Comparison of ENCODE assay signal across 22 cellular contexts in the genomic region with DNA sequence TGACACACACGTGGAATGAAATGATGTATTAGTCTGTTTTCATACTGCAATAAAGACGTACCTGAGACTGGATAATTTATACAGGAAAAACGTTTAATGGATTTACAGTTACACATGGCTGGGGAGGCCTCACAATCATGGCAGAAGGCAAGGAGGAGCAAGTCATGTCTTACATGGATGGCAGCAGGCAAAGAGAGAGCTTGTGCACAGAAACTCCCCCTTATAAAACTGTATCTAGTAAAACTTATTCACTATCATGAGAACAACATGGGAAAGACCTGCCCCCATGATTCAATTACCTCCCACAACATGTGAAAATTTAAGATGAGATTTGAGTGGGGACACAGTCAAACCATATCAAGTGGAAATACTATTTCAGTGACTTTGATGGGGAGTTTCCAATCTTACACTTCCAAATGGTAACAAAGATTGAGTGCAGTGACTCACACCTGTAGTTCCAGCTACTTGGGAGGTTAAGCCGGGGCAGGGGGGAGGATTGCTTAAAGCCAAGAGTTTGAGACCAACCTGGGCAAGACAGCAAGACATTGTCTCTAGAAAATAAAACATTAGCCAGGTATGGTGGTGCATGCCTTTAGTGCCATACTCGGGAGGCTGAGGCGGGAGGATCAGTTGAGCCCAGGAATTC. TPM values are rescaled to one million over a fixed set of nuclear protein-coding genes. Genes with fewer than 3 reads are reported as not detected.
A peak's percentile ranks its signal among the peaks of the same experiment; 100 is the strongest.
DNase-seq lines count a peak whose midpoint lies in the region; ATAC-seq and TF ChIP-seq lines count a peak whose summit lies in the region.
"Had no signal": no experiment of that assay in that cellular context is flagged by ENCODE, and none has a peak within 500 bp of the region (broad histone marks: within the 10 kb centered on the region; RNA-seq: fewer than 3 reads in every experiment).

No MANE protein-coding gene starts in this region.

- POLR2A ChIA-PET in activated CD4-positive, alpha-beta memory T cell treated with anti-CD3 and anti-CD28 coated beads for 36 hours (lab: Charles Lee), result no interaction called here
- POLR2A ChIA-PET in activated CD4-positive, alpha-beta memory T cell treated with anti-CD3 and anti-CD28 coated beads, Interleukin-2, amount 10 ng/mL, durations not matched to agents 7 days and 5 days (lab: Charles Lee), result no interaction called here

- DNase-seq in activated CD4-positive, alpha-beta memory T cell treated with anti-CD3 and anti-CD28 coated beads for 36 hours, result no peak
- DNase-seq in activated CD4-positive, alpha-beta memory T cell treated with anti-CD3 and anti-CD28 coated beads, Interleukin-2, amount 10 ng/mL, durations not matched to agents 7 days and 5 days, result no peak
- DNase-seq in stimulated activated naive CD8-positive, alpha-beta T cell treated with anti-CD3 and anti-CD28 coated beads, Interleukin-15, Interleukin-2, amounts not matched to agents 100 U/mL and 50 U/mL, for 24 hours, result no peak
- no peak for DNase-seq in stimulated activated naive CD8-positive, alpha-beta T cell treated with anti-CD3 and anti-CD28 coated beads, Interleukin-15, amount 100 ng/mL, for 72 hours
- peak; percentile 18 for DNase-seq in ecto neural progenitor cell (ENCODE audit: low spot score)
- DNase-seq in osteocyte (ENCODE audit: extremely low spot score, unreplicated experiment), result no peak
- DNase-seq: AML-193, C1 segment of cervical spinal cord, GDM1, IMR-90, NCI-H1105, NCI-H146, NCI-H226, NCI-H748 treated with DMSO at 0.1 percent for 48 hours, PC-9, RPMI8226 had no signal

- no peaks in the 10 kb centered on the region for H3K27me3 Mint-ChIP-seq in activated CD4-positive, alpha-beta memory T cell treated with anti-CD3 and anti-CD28 coated beads for 36 hours
- peaks cover 20% of the 10 kb centered on the region for H3K27me3 Mint-ChIP-seq in activated CD4-positive, alpha-beta memory T cell treated with anti-CD3 and anti-CD28 coated beads, Interleukin-2, amount 10 ng/mL, durations not matched to agents 7 days and 5 days
- H3K27me3 Mint-ChIP-seq in stimulated activated naive CD8-positive, alpha-beta T cell treated with anti-CD3 and anti-CD28 coated beads, Interleukin-15, amount 100 ng/mL, for 72 hours, result no peaks in the 10 kb centered on the region
- no peaks in the 10 kb centered on the region for H3K27me3 Mint-ChIP-seq in osteocyte (ENCODE audit: unreplicated experiment)

- no peak for TF ChIP-seq CTCF in osteocyte (IDR thresholded peaks at IDR 0.05)

- ATAC-seq in stimulated activated naive CD8-positive, alpha-beta T cell treated with anti-CD3 and anti-CD28 coated beads, Interleukin-15, Interleukin-2, amounts not matched to agents 100 U/mL and 50 U/mL, for 24 hours, result peak; percentile 47
- ATAC-seq in stimulated activated naive CD8-positive, alpha-beta T cell treated with anti-CD3 and anti-CD28 coated beads, Interleukin-15, amount 100 ng/mL, for 72 hours, result no peak
- no peak for ATAC-seq in GM19467 (IDR thresholded peaks at IDR 0.05; ENCODE audit: unreplicated experiment)
- ATAC-seq: HCT116 had no signal

- CTCF ChIA-PET in activated CD4-positive, alpha-beta memory T cell treated with anti-CD3 and anti-CD28 coated beads for 36 hours (lab: Charles Lee), result no interaction called here
- CTCF ChIA-PET in activated CD4-positive, alpha-beta memory T cell treated with anti-CD3 and anti-CD28 coated beads, Interleukin-2, amount 10 ng/mL, durations not matched to agents 7 days and 5 days (lab: Charles Lee), result interaction anchor here (0.9 to 1.4 kb wide), 3 partner anchors 21 to 33 kb away, joined by 3 to 4 read pairs (median 3); no protein-coding TSS in a partner anchor

- peaks cover 2% of the 10 kb centered on the region for H3K4me1 ChIP-seq in thymus (ENCODE audit: control insufficient read depth, insufficient read depth, low read length)

- H3K9me3 ChIP-seq in thymus (ENCODE audit: control insufficient read depth), result no peaks in the 10 kb centered on the region

- no peak overlapping the region for H3K4me3 Mint-ChIP-seq in activated CD4-positive, alpha-beta memory T cell treated with anti-CD3 and anti-CD28 coated beads for 36 hours
- no peak overlapping the region for H3K4me3 Mint-ChIP-seq in activated CD4-positive, alpha-beta memory T cell treated with anti-CD3 and anti-CD28 coated beads, Interleukin-2, amount 10 ng/mL, durations not matched to agents 7 days and 5 days
- no peak overlapping the region for H3K4me3 Mint-ChIP-seq in stimulated activated naive CD8-positive, alpha-beta T cell treated with anti-CD3 and anti-CD28 coated beads, Interleukin-15, amount 100 ng/mL, for 72 hours
- no peak overlapping the region for H3K4me3 Mint-ChIP-seq in osteocyte (ENCODE audit: unreplicated experiment)

- no peaks in the 10 kb centered on the region for H3K27me3 ChIP-seq in thymus (ENCODE audit: control insufficient read depth, insufficient read depth)

- H3K27ac Mint-ChIP-seq in activated CD4-positive, alpha-beta memory T cell treated with anti-CD3 and anti-CD28 coated beads for 36 hours, result peak overlapping the region; percentile 36
- no peak overlapping the region for H3K27ac Mint-ChIP-seq in activated CD4-positive, alpha-beta memory T cell treated with anti-CD3 and anti-CD28 coated beads, Interleukin-2, amount 10 ng/mL, durations not matched to agents 7 days and 5 days
- no peak overlapping the region for H3K27ac Mint-ChIP-seq in stimulated activated naive CD8-positive, alpha-beta T cell treated with anti-CD3 and anti-CD28 coated beads, Interleukin-15, amount 100 ng/mL, for 72 hours
- no peak overlapping the region for H3K27ac Mint-ChIP-seq in osteocyte (ENCODE audit: unreplicated experiment)

- WGBS in thymus, result 98% methylated on average over 6 of the region's 6 CpGs

- H3K4me1 Mint-ChIP-seq in activated CD4-positive, alpha-beta memory T cell treated with anti-CD3 and anti-CD28 coated beads for 36 hours (ENCODE audit: low read depth), result peaks cover 12% of the 10 kb centered on the region
- peaks cover 15% of the 10 kb centered on the region for H3K4me1 Mint-ChIP-seq in activated CD4-positive, alpha-beta memory T cell treated with anti-CD3 and anti-CD28 coated beads, Interleukin-2, amount 10 ng/mL, durations not matched to agents 7 days and 5 days
- peaks cover 45% of the 10 kb centered on the region for H3K4me1 Mint-ChIP-seq in stimulated activated naive CD8-positive, alpha-beta T cell treated with anti-CD3 and anti-CD28 coated beads, Interleukin-15, amount 100 ng/mL, for 72 hours
- no peaks in the 10 kb centered on the region for H3K4me1 Mint-ChIP-seq in osteocyte (ENCODE audit: unreplicated experiment)

- H3K36me3 Mint-ChIP-seq in activated CD4-positive, alpha-beta memory T cell treated with anti-CD3 and anti-CD28 coated beads for 36 hours, result peaks cover 4% of the 10 kb centered on the region
- peaks cover 4% of the 10 kb centered on the region for H3K36me3 Mint-ChIP-seq in activated CD4-positive, alpha-beta memory T cell treated with anti-CD3 and anti-CD28 coated beads, Interleukin-2, amount 10 ng/mL, durations not matched to agents 7 days and 5 days (ENCODE audit: low read depth)
- H3K36me3 Mint-ChIP-seq in osteocyte (ENCODE audit: unreplicated experiment), result no peaks in the 10 kb centered on the region

- peak overlapping the region; percentile 58 for H3K27ac ChIP-seq in thymus (ENCODE audit: low read depth)
- H3K27ac ChIP-seq: PC-9 had no signal

- H3K4me3 ChIP-seq in thymus (ENCODE audit: low read length), result no peak overlapping the region
- H3K4me3 ChIP-seq: PC-9 had no signal

- intact Hi-C loops in activated CD4-positive, alpha-beta memory T cell treated with anti-CD3 and anti-CD28 coated beads for 36 hours (cut with micrococcal nuclease), result no loop called here

- H3K36me3 ChIP-seq in thymus (ENCODE audit: control insufficient read depth, insufficient read depth), result no peaks in the 10 kb centered on the region

- peaks cover 6% of the 10 kb centered on the region for H3K9me3 Mint-ChIP-seq in activated CD4-positive, alpha-beta memory T cell treated with anti-CD3 and anti-CD28 coated beads for 36 hours
- peaks cover 15% of the 10 kb centered on the region for H3K9me3 Mint-ChIP-seq in activated CD4-positive, alpha-beta memory T cell treated with anti-CD3 and anti-CD28 coated beads, Interleukin-2, amount 10 ng/mL, durations not matched to agents 7 days and 5 days
- H3K9me3 Mint-ChIP-seq in stimulated activated naive CD8-positive, alpha-beta T cell treated with anti-CD3 and anti-CD28 coated beads, Interleukin-15, amount 100 ng/mL, for 72 hours, result peaks cover 23 to 26% of the 10 kb centered on the region in 2 donors
- H3K9me3 Mint-ChIP-seq in osteocyte (ENCODE audit: unreplicated experiment), result no peaks in the 10 kb centered on the region

RNA-seq across cellular contexts. Expression of gene LY86, which starts 8.2 kb away (rescaled TPM):
- total RNA-seq in activated CD4-positive, alpha-beta memory T cell treated with anti-CD3 and anti-CD28 coated beads for 36 hours, result under 1 TPM; 0.24 to 0.64 TPM
- total RNA-seq in activated CD4-positive, alpha-beta memory T cell treated with anti-CD3 and anti-CD28 coated beads, Interleukin-2, amount 10 ng/mL, durations not matched to agents 7 days and 5 days, result 1 to 10 TPM; 1.7 to 2.2 TPM
- 17.1 TPM for polyA plus RNA-seq in thymus
- not detected in 2 replicates for total RNA-seq in osteocyte
- total RNA-seq: A172, H1, IMR-90, PC-9 had no signal
- polyA plus RNA-seq: AG04450, H1, IMR-90 had no signal
